In genomic region chr10:76301950-76302349, GRCh38 we compare ENCODE assay signal across 13 cellular contexts.
DNase-seq lines count a peak whose midpoint lies in the region; ATAC-seq and TF ChIP-seq lines count a peak whose summit lies in the region.
"Had no signal": no experiment of that assay in that cellular context is flagged by ENCODE, and none has a peak within 500 bp of the region (broad histone marks: within the 10 kb centered on the region; RNA-seq: fewer than 3 reads in every experiment).

No MANE protein-coding gene starts in this region.

- H3K4me1 ChIP-seq in thyroid gland, result peaks cover 39% of the 10 kb centered on the region in 2 donors
- no peaks in the 10 kb centered on the region for H3K4me1 ChIP-seq in CD8-positive, alpha-beta memory T cell (ENCODE audit: insufficient read depth, low read length)

- ATAC-seq in activated CD4-positive, CD25-positive, alpha-beta regulatory T cell treated with anti-CD3 and anti-CD28 coated beads, Interleukin-2, amount 50 U/mL, for 24 hours, result no peak
- ATAC-seq in GM21367 (IDR thresholded peaks at IDR 0.05; ENCODE audit: unreplicated experiment), result no peak
- ATAC-seq: pancreas had no signal

- H3K4me3 ChIP-seq in epithelial cell of esophagus (ENCODE audit: low read length) (no peak overlapping the region), thyroid gland (replicated peaks in 1 of 3) (no peak overlapping the region)
- H3K4me3 ChIP-seq in CD8-positive, alpha-beta memory T cell (ENCODE audit: low read length), result no peak overlapping the region
- H3K4me3 ChIP-seq: pancreas had no signal

- 56% methylated on average over 3 of the region's 3 CpGs for WGBS in thyroid gland, 2 donors

- H3K9me3 Mint-ChIP-seq in CD8-positive, alpha-beta memory T cell, result peaks cover 0 to 4% (median 0%) of the 10 kb centered on the region in 5 donors

- H3K9me3 ChIP-seq in thyroid gland, result no peaks in the 10 kb centered on the region
- H3K9me3 ChIP-seq in CD8-positive, alpha-beta memory T cell (ENCODE audit: low read length), result no peaks in the 10 kb centered on the region
- H3K9me3 ChIP-seq: pancreas had no signal

- CTCF ChIA-PET in CD8-positive, alpha-beta memory T cell (lab: Charles Lee), result no interaction called here

- H3K36me3 Mint-ChIP-seq in CD8-positive, alpha-beta memory T cell, result no peaks in the 10 kb centered on the region

- H3K27me3 ChIP-seq in thyroid gland, result no peaks in the 10 kb centered on the region
- no peaks in the 10 kb centered on the region for H3K27me3 ChIP-seq in CD8-positive, alpha-beta memory T cell (ENCODE audit: insufficient read depth, low read length, poor library complexity, severe bottlenecking)
- H3K27me3 ChIP-seq: pancreas had no signal

- H3K27ac Mint-ChIP-seq in CD8-positive, alpha-beta memory T cell, result no peak overlapping the region

- no peaks in the 10 kb centered on the region for H3K36me3 ChIP-seq in thyroid gland
- no peaks in the 10 kb centered on the region for H3K36me3 ChIP-seq in CD8-positive, alpha-beta memory T cell (ENCODE audit: insufficient read depth, low read length)
- H3K36me3 ChIP-seq: pancreas had no signal

- H3K27ac ChIP-seq in thyroid gland, result peak overlapping the region; percentile 20 to 77 (median 45)
- no peak overlapping the region for H3K27ac ChIP-seq in CD8-positive, alpha-beta memory T cell (ENCODE audit: low read depth, low read length)
- H3K27ac ChIP-seq: HL-60, pancreas had no signal

- no peaks in the 10 kb centered on the region for H3K4me1 Mint-ChIP-seq in CD8-positive, alpha-beta memory T cell

- no peak overlapping the region for H3K4me3 Mint-ChIP-seq in CD8-positive, alpha-beta memory T cell

- TF ChIP-seq CTCF in epithelial cell of esophagus (IDR thresholded peaks at IDR 0.05; ENCODE audit: insufficient read depth, low read depth, low read length, missing control alignments), result peak; percentile 16
- no peak for TF ChIP-seq CTCF in thyroid gland (IDR thresholded peaks at IDR 0.05)

- intact Hi-C loops in thyroid gland (cut with DNase I), result no loop called here

- DNase-seq in SHP77 (lab: John Stamatoyannopoulos, UW) (peak; percentile 16 to 57), SHP77 treated with DMSO at 0.1 percent for 48 hours (lab: John Stamatoyannopoulos, UW) (no peak), NCI-H774 (lab: John Stamatoyannopoulos, UW) (peak; percentile 14), epithelial cell of esophagus (ENCODE audit: low read depth) (peak; percentile 21), thyroid gland (no peak)
- DNase-seq in CD8-positive, alpha-beta memory T cell, result no peak
- DNase-seq: activated CD8-positive, alpha-beta memory T cell treated with anti-CD3 and anti-CD28 coated beads, Interleukin-2, amount 50 U/mL, for 48 hours; NCI-H2171 treated with DMSO at 0.1 percent for 48 hours; pancreas; T-helper 2 cell had no signal

- POLR2A ChIA-PET in CD8-positive, alpha-beta memory T cell (lab: Charles Lee), result no interaction called here

- H3K27me3 Mint-ChIP-seq in CD8-positive, alpha-beta memory T cell, result no peaks in the 10 kb centered on the region

- TF ChIP-seq POLR2A in thyroid gland (IDR thresholded peaks at IDR 0.05), result no peak

Comparison
In these comparisons a context has a peak if more than half of its experiments do, and no peak if none do; other contexts are left out.
1. DNase-seq: peak in SHP77 (2 of 2), NCI-H774 (single experiment) and epithelial cell of esophagus (single experiment); none in SHP77 treated with DMSO at 0.1 percent for 48 hours (single experiment), thyroid gland (0 of 2) and CD8-positive, alpha-beta memory T cell (0 of 5).